Comparison of ENCODE assay signal across 17 cellular contexts in the genomic region with DNA sequence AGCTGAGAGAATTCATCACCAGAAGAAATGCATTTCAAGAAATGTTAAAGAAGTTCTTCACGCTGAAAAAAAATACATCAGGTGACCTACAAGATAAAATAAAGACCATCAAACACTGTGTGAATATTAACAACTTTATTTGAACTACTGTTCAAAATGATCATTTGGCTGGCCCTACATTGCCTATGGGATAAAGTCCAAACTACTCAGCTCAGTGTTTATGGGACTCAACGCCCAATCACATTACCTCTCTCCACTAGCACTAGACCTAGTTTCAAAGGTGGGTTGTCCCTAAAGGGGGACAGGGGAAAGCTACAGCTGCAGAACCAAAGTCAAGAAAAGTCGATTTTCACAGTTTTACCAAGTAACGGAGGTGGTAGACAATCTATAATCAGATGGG.
DNase-seq lines count a peak whose midpoint lies in the region; ATAC-seq, FAIRE-seq and TF ChIP-seq lines count a peak whose summit lies in the region.
"Had no signal": no experiment of that assay in that cellular context is flagged by ENCODE, and none has a peak within 500 bp of the region (broad histone marks: within the 10 kb centered on the region; RNA-seq: fewer than 3 reads in every experiment).

No MANE protein-coding gene starts in this region.

- H2AFZ ChIP-seq in HepG2 (ENCODE audit: low read length) (no peak overlapping the region), OCI-LY7 (ENCODE audit: low read length) (no peak overlapping the region)

- peak overlapping the region; percentile 34 for H3K27ac Mint-ChIP-seq in activated CD4-positive, alpha-beta T cell treated with anti-CD3 and anti-CD28 coated beads for 36 hours
- H3K27ac Mint-ChIP-seq in progenitor cell of endocrine pancreas: peak overlapping the region; percentile 55
- H3K27ac Mint-ChIP-seq: CD8-positive, alpha-beta T cell; HFFc6; IgD-negative memory B cell had no signal

- POLR2A ChIA-PET in activated CD4-positive, alpha-beta T cell treated with anti-CD3 and anti-CD28 coated beads for 36 hours (lab: Charles Lee): interaction anchor here (0.6 kb wide), 1 partner anchor 29 kb away, joined by 3 read pairs; no protein-coding TSS in a partner anchor
- POLR2A ChIA-PET in HepG2 (lab: Yijun Ruan, JAX): interaction anchor here (1.1 kb wide), 1 partner anchor 220 kb away, joined by 3 read pairs; no protein-coding TSS in a partner anchor
- POLR2A ChIA-PET in OCI-LY7 (lab: Charles Lee): interaction anchor here (1.5 kb wide), 1 partner anchor 65 kb away, joined by 3 read pairs; no protein-coding TSS in a partner anchor

- H3K4me3 ChIP-seq in HepG2 (replicated peaks in 1 of 3; ENCODE audit: insufficient read depth in 1 of 3, low read depth in 2 of 3, low read length in 3 of 3) (no peak overlapping the region), OCI-LY7 (ENCODE audit: low read depth, low read length, poor library complexity, severe bottlenecking) (no peak overlapping the region)

- no peak overlapping the region for H3K4me3 Mint-ChIP-seq in activated CD4-positive, alpha-beta T cell treated with anti-CD3 and anti-CD28 coated beads for 36 hours
- no peak overlapping the region for H3K4me3 Mint-ChIP-seq in progenitor cell of endocrine pancreas (ENCODE audit: low read depth)
- H3K4me3 Mint-ChIP-seq: CD14-positive monocyte; CD8-positive, alpha-beta T cell; HFFc6; IgD-negative memory B cell had no signal

- H3K36me3 Mint-ChIP-seq in activated CD4-positive, alpha-beta T cell treated with anti-CD3 and anti-CD28 coated beads for 36 hours (ENCODE audit: low read depth): peaks cover 26% of the 10 kb centered on the region
- peaks cover 39% of the 10 kb centered on the region for H3K36me3 Mint-ChIP-seq in progenitor cell of endocrine pancreas (ENCODE audit: insufficient read depth)

- H3K4me1 ChIP-seq in HepG2 (ENCODE audit: insufficient read depth, low read length) (peaks cover 70% of the 10 kb centered on the region), OCI-LY7 (ENCODE audit: insufficient read depth, low read length, poor library complexity, severe bottlenecking) (no peaks in the 10 kb centered on the region)

- CTCF ChIA-PET in activated CD4-positive, alpha-beta T cell treated with anti-CD3 and anti-CD28 coated beads for 36 hours (lab: Charles Lee): interaction anchor here (0.7 to 7.5 kb wide), 4 partner anchors 9 to 448 kb away, joined by 3 to 48 read pairs (median 6); no protein-coding TSS in a partner anchor
- CTCF ChIA-PET in HepG2 (lab: Yijun Ruan, JAX; ENCODE audit: low intra/inter-chr PET ratio, low total read pairs): no interaction called here
- CTCF ChIA-PET in OCI-LY7 (lab: Charles Lee; ENCODE audit: unreplicated experiment): no interaction called here

- intact Hi-C loops in activated CD4-positive, alpha-beta T cell treated with anti-CD3 and anti-CD28 coated beads for 36 hours (cut with DNase I, micrococcal nuclease): no loop called here
- intact Hi-C loops in HepG2 (cut with micrococcal nuclease; ENCODE audit: unreplicated experiment) (no loop called here), OCI-LY7 (cut with micrococcal nuclease; ENCODE audit: unreplicated experiment) (no loop called here)

- no peak for TF ChIP-seq EP300 in HepG2 (IDR thresholded peaks at IDR 0.05; ENCODE audit: low read depth in 2 of 2, low read length in 2 of 2)
- no peak for TF ChIP-seq EP300 in HepG2 (CRISPR knock-in tag; IDR thresholded peaks at IDR 0.05; ENCODE audit: borderline replicate concordance)

- no peak for DNase-seq in activated CD4-positive, alpha-beta T cell treated with anti-CD3 and anti-CD28 coated beads for 36 hours
- no peak for DNase-seq in activated CD4-positive, alpha-beta T cell treated with anti-CD3 and anti-CD28 coated beads, Interleukin-2, amount 50 U/mL, for 48 hours
- DNase-seq in HepG2 (ENCODE audit: low spot score): peak; percentile 19
- no peak for DNase-seq in progenitor cell of endocrine pancreas (ENCODE audit: low spot score, unreplicated experiment)
- no peak for DNase-seq in OCI-LY7 (ENCODE audit: low spot score)
- no peak for DNase-seq in activated naive CD4-positive, alpha-beta T cell (lab: John Stamatoyannopoulos, UW)
- DNase-seq: CD8-positive, alpha-beta T cell; DMS53; GF-D8; HCEC 1CT; HFFc6 had no signal

- no peak overlapping the region for H3K9ac ChIP-seq in HepG2 (ENCODE audit: insufficient read depth, low read depth, low read length)

- 63% methylated on average over 4 of the region's 4 CpGs for WGBS in HepG2 (ENCODE audit: low lambda C conversion rate)

- in situ Hi-C loops in HepG2 (cut with HindIII; ENCODE audit: extremely low pct_ligation_motif_present, low pct_unique_long_range_greater_than_20kb): no loop called here

- H3K9me3 ChIP-seq in HepG2 (ENCODE audit: low read length) (no peaks in the 10 kb centered on the region), OCI-LY7 (ENCODE audit: low read length) (peaks cover 35% of the 10 kb centered on the region; the same call in 1 of the 2 replicates)

- H3K27me3 Mint-ChIP-seq in activated CD4-positive, alpha-beta T cell treated with anti-CD3 and anti-CD28 coated beads for 36 hours: no peaks in the 10 kb centered on the region
- H3K27me3 Mint-ChIP-seq in progenitor cell of endocrine pancreas: no peaks in the 10 kb centered on the region
- H3K27me3 Mint-ChIP-seq: IgD-negative memory B cell had no signal

- BruUV-seq in HepG2 (replicated peaks; lab: Mats Ljungman, UMichigan): no TSS peak
- no TSS peak for BruUV-seq in OCI-LY7 (replicated peaks; lab: Mats Ljungman, UMichigan)

- TF ChIP-seq RAD21 in HepG2 (CRISPR knock-in tag; IDR thresholded peaks at IDR 0.05): no peak

- H3K79me2 ChIP-seq in HepG2 (ENCODE audit: insufficient read depth, low read length): peaks cover 98% of the 10 kb centered on the region
- peaks cover 78% of the 10 kb centered on the region for H3K79me2 ChIP-seq in OCI-LY7 (ENCODE audit: insufficient read depth, low read depth, low read length)

- FAIRE-seq in HepG2 (lab: Jason Lieb, UNC): no peak
- FAIRE-seq: GM19239, H1 had no signal

- H3K4me2 ChIP-seq in HepG2 (ENCODE audit: low read depth, low read length) (0 out of 2 replicates have a peak overlapping the region, but pooled peaks have one; percentile 8), OCI-LY7 (ENCODE audit: low read length) (no peak overlapping the region)

- H3K36me3 ChIP-seq in HepG2 (replicated peaks in 1 of 2; ENCODE audit: control insufficient read depth in 1 of 2, insufficient read depth in 2 of 2, low read length in 2 of 2) (peaks cover 0 to 1% of the 10 kb centered on the region in 2 experiments; a peak in 3 of 5 replicates), OCI-LY7 (ENCODE audit: insufficient read depth, low read length) (peaks cover 33% of the 10 kb centered on the region)

- TF ChIP-seq CTCF in HepG2 (CRISPR knock-in tag; IDR thresholded peaks at IDR 0.05) (no peak), progenitor cell of endocrine pancreas (IDR thresholded peaks at IDR 0.05; ENCODE audit: unreplicated experiment) (no peak), OCI-LY7 (conservative IDR thresholded peaks at IDR 0.05; ENCODE audit: low read length) (no peak)

- no peak for TF ChIP-seq POLR2A in HepG2 (IDR thresholded peaks at IDR 0.05; ENCODE audit: insufficient read depth in 1 of 2, low read depth in 2 of 2, low read length in 2 of 2)

- no peak for ATAC-seq in activated CD4-positive, alpha-beta T cell treated with anti-CD3 and anti-CD28 coated beads for 36 hours
- peak; percentile 87 for ATAC-seq in HepG2
- no peak for ATAC-seq in HG03159 (IDR thresholded peaks at IDR 0.05; ENCODE audit: unreplicated experiment)
- no peak for ATAC-seq in HG03354 (IDR thresholded peaks at IDR 0.05; ENCODE audit: poor library complexity, severe bottlenecking, unreplicated experiment)
- ATAC-seq: CD8-positive, alpha-beta T cell had no signal

- H3K9me2 ChIP-seq in OCI-LY7 (ENCODE audit: insufficient read depth, low read length): no peaks in the 10 kb centered on the region

- H3K9me3 Mint-ChIP-seq in activated CD4-positive, alpha-beta T cell treated with anti-CD3 and anti-CD28 coated beads for 36 hours (ENCODE audit: low read depth): peaks cover 6% of the 10 kb centered on the region
- H3K9me3 Mint-ChIP-seq in progenitor cell of endocrine pancreas (ENCODE audit: low read depth): peaks cover 24% of the 10 kb centered on the region

- 0 out of 2 replicates have a peak, but pooled peaks cover 4% of the 10 kb centered on the region for H4K20me1 ChIP-seq in HepG2 (ENCODE audit: insufficient read depth, low read length)
- no peaks in the 10 kb centered on the region for H4K20me1 ChIP-seq in OCI-LY7 (ENCODE audit: insufficient read depth, low read length)

- H3K27ac ChIP-seq in HepG2 (ENCODE audit: extremely low read length, insufficient read depth, low read length): no peak overlapping the region
- H3K27ac ChIP-seq in OCI-LY7 (ENCODE audit: low read depth, low read length, poor library complexity, severe bottlenecking): no peak overlapping the region

- H3K4me1 Mint-ChIP-seq in activated CD4-positive, alpha-beta T cell treated with anti-CD3 and anti-CD28 coated beads for 36 hours: peaks cover 35% of the 10 kb centered on the region
- H3K4me1 Mint-ChIP-seq in progenitor cell of endocrine pancreas (ENCODE audit: low read depth): peaks cover 13% of the 10 kb centered on the region

- no peaks in the 10 kb centered on the region for H3K27me3 ChIP-seq in HepG2 (ENCODE audit: control insufficient read depth in 1 of 2, insufficient read depth in 2 of 2, low read length in 2 of 2)

TF ChIP-seq in HepG2, 621 proteins besides CTCF, POLR2A, EP300 and RAD21 (continues in another document):
- no peak for TF ChIP-seq KMT2A (CRISPR knock-in tag; IDR thresholded peaks at IDR 0.05)
